In the genomic region with DNA sequence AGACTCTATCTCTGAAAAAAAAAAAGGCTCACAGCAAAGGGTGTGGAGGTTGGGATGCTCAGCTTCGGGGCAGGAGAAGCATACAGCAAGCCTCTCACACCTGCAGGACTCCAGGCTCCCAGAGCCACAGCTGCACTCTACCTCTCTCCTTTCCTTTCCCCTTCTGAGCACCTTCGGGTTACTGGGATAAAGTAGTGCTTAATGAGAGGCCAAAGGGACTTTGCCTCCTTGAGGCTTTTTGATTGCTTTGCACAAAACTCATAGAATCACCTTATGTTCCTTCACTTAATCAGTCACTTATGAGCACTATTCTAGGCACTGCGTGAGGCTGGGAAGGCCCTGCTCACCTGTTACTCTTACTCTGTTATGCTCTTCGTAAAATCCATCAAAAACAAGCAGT, we compare ENCODE assay signal across 21 cellular contexts.
"Had no signal": no experiment of that assay in that cellular context is flagged by ENCODE, and none has a peak within 500 bp of the region (broad histone marks: within the 10 kb centered on the region; RNA-seq: fewer than 3 reads in every experiment).

No MANE protein-coding gene starts in this region.

- H3K4me3 ChIP-seq: cardiac muscle cell, SK-N-MC had no signal

- H3K27me3 ChIP-seq: brain microvascular endothelial cell, cardiac muscle cell had no signal

- ATAC-seq: activated CD8-positive, alpha-beta T cell treated with anti-CD3 and anti-CD28 coated beads for 36 hours; activated T-cell treated with anti-CD3 and anti-CD28 coated beads, Interleukin-2, amount 50 U/mL, for 72 hours; T-cell had no signal

- H3K27ac ChIP-seq: brain microvascular endothelial cell, cardiac muscle cell, SK-N-MC, WERI-Rb-1 had no signal

- H3K36me3 ChIP-seq: brain microvascular endothelial cell, cardiac muscle cell, WERI-Rb-1 had no signal

- DNase-seq: activated CD4-positive, alpha-beta T cell treated with anti-CD3 and anti-CD28 coated beads for 4 hours; activated CD8-positive, alpha-beta memory T cell treated with anti-CD3 and anti-CD28 coated beads, Interleukin-2, amount 50 U/mL, for 4 hours; activated CD8-positive, alpha-beta T cell treated with anti-CD3 and anti-CD28 coated beads for 36 hours; activated gamma-delta T cell treated with Interleukin-2 at 50 U/mL for 16 hours; activated naive CD4-positive, alpha-beta T cell treated with anti-CD3 and anti-CD28 coated beads, Interleukin-2, amount 10 ng/mL, durations not matched to agents 7 days and 5 days; activated naive CD8-positive, alpha-beta T cell treated with anti-CD3 and anti-CD28 coated beads for 36 hours; activated T-cell treated with anti-CD3 and anti-CD28 coated beads, Interleukin-2, amount 50 U/mL, for 72 hours; brain microvascular endothelial cell; KG1; NCI-H1048; NCI-H187 treated with DMSO at 0.1 percent for 48 hours; NCI-H2081 treated with DMSO at 0.1 percent for 48 hours; NCI-H2227 treated with DMSO at 0.1 percent for 48 hours; NCI-H526 treated with DMSO at 0.1 percent for 48 hours; SIG-M5; T-cell; T-helper 2 cell; T1000 had no signal
